In genomic region chr17:80790021-80790765, GRCh38 we compare ENCODE assay signal across 7 cellular contexts.
A peak's percentile ranks its signal among the peaks of the same experiment; 100 is the strongest.
DNase-seq lines count a peak whose midpoint lies in the region; ATAC-seq, FAIRE-seq and TF ChIP-seq lines count a peak whose summit lies in the region.

No MANE protein-coding gene starts in this region.

- peak overlapping the region; percentile 78 for H3K4me3 Mint-ChIP-seq in stimulated activated naive CD8-positive, alpha-beta T cell treated with anti-CD3 and anti-CD28 coated beads, Interleukin-15, Interleukin-2, amounts not matched to agents 100 ng/mL and 50 ng/mL, for 24 hours

- peak; percentile 98 for FAIRE-seq in GM19239 (lab: Jason Lieb, UNC)

- peak overlapping the region; percentile 49 for H3K27ac ChIP-seq in colonic mucosa

- H3K4me1 ChIP-seq in colonic mucosa: no peaks in the 10 kb centered on the region

- DNase-seq in GM19239 (ENCODE audit: insufficient read length, low spot score): peak; percentile 57
- peak; percentile 29 for DNase-seq in HT1080 (ENCODE audit: low read depth)
- no peak for DNase-seq in colonic mucosa
- DNase-seq in NCI-H226: no peak
- no peak for DNase-seq in kidney tubule cell (ENCODE audit: low spot score)

- no peak for ATAC-seq in GM21526 (IDR thresholded peaks at IDR 0.05; ENCODE audit: low FRiP score, unreplicated experiment)

- peak overlapping the region; percentile 99 for H3K27ac Mint-ChIP-seq in stimulated activated naive CD8-positive, alpha-beta T cell treated with anti-CD3 and anti-CD28 coated beads, Interleukin-15, Interleukin-2, amounts not matched to agents 100 ng/mL and 50 ng/mL, for 24 hours

- H3K36me3 ChIP-seq in colonic mucosa: no peaks in the 10 kb centered on the region

- no peaks in the 10 kb centered on the region for H3K27me3 ChIP-seq in colonic mucosa

- H3K4me1 Mint-ChIP-seq in stimulated activated naive CD8-positive, alpha-beta T cell treated with anti-CD3 and anti-CD28 coated beads, Interleukin-15, Interleukin-2, amounts not matched to agents 100 ng/mL and 50 ng/mL, for 24 hours (ENCODE audit: low read depth): peaks cover 96% of the 10 kb centered on the region

- no peak overlapping the region for H3K9ac ChIP-seq in colonic mucosa (ENCODE audit: low read depth in 2 of 2, low read length in 2 of 2)

- H3K9me3 ChIP-seq in colonic mucosa: no peaks in the 10 kb centered on the region

- no peak for TF ChIP-seq CTCF in colonic mucosa (IDR thresholded peaks at IDR 0.05)

- peaks cover 67% of the 10 kb centered on the region for H3K36me3 Mint-ChIP-seq in stimulated activated naive CD8-positive, alpha-beta T cell treated with anti-CD3 and anti-CD28 coated beads, Interleukin-15, Interleukin-2, amounts not matched to agents 100 ng/mL and 50 ng/mL, for 24 hours (ENCODE audit: low read depth)

- H3K4me3 ChIP-seq in colonic mucosa: no peak overlapping the region

- H3K9me3 Mint-ChIP-seq in stimulated activated naive CD8-positive, alpha-beta T cell treated with anti-CD3 and anti-CD28 coated beads, Interleukin-15, Interleukin-2, amounts not matched to agents 100 ng/mL and 50 ng/mL, for 24 hours: peaks cover 8% of the 10 kb centered on the region

- intact Hi-C loops in colonic mucosa (cut with DNase I): no loop called here

- no peaks in the 10 kb centered on the region for H3K27me3 Mint-ChIP-seq in stimulated activated naive CD8-positive, alpha-beta T cell treated with anti-CD3 and anti-CD28 coated beads, Interleukin-15, Interleukin-2, amounts not matched to agents 100 ng/mL and 50 ng/mL, for 24 hours

Comparison
In these comparisons a context has a peak if more than half of its experiments do, and no peak if none do; other contexts are left out.
1. DNase-seq: peak in GM19239 (single experiment) and HT1080 (single experiment); none in colonic mucosa (single experiment), NCI-H226 (single experiment) and kidney tubule cell (single experiment).